ENCODE assay signal across 8 cellular contexts in genomic region chr13:23960566-23961156, GRCh38.
DNase-seq lines count a peak whose midpoint lies in the region; ATAC-seq and TF ChIP-seq lines count a peak whose summit lies in the region.

No MANE protein-coding gene starts in this region.

- no peak overlapping the region for H3K4me3 ChIP-seq in brain microvascular endothelial cell (ENCODE audit: low read depth, low read length)

- no peak overlapping the region for H3K27ac ChIP-seq in brain microvascular endothelial cell

- DNase-seq in SIG-M5 treated with dmso at 0.1 percent for 504 hours (lab: John Stamatoyannopoulos, UW; ENCODE audit: unreplicated experiment): peak; percentile 60
- DNase-seq in SIG-M5 (lab: John Stamatoyannopoulos, UW): no peak
- peak; percentile 10 for DNase-seq in NCI-H2227 treated with DMSO at 0.1 percent for 48 hours (lab: John Stamatoyannopoulos, UW)
- peak; percentile 46 for DNase-seq in brain microvascular endothelial cell
- DNase-seq in lung microvascular endothelial cell (ENCODE audit: low read depth in 2 of 2): peak; percentile 56 to 58

- in situ Hi-C loops in brain microvascular endothelial cell (cut with HindIII; ENCODE audit: low pct_ligation_motif_present, low sequenced_read_pairs): no loop called here

- peak; percentile 83 for TF ChIP-seq CTCF in brain microvascular endothelial cell (IDR thresholded peaks at IDR 0.05; ENCODE audit: low read depth, low read length, missing control alignments)

- H3K36me3 ChIP-seq in brain microvascular endothelial cell (replicated peaks): no peaks in the 10 kb centered on the region

- H3K27me3 ChIP-seq in brain microvascular endothelial cell (replicated peaks): no peaks in the 10 kb centered on the region

- ATAC-seq in HG03097 (IDR thresholded peaks at IDR 0.05; ENCODE audit: low FRiP score, unreplicated experiment) (no peak), HG03280 (IDR thresholded peaks at IDR 0.05; ENCODE audit: unreplicated experiment) (no peak), HG03039 (IDR thresholded peaks at IDR 0.05; ENCODE audit: unreplicated experiment) (no peak)
